ENCODE assay signal across 2 cellular contexts in genomic region chr2:231163011-231163410, GRCh38.
TF ChIP-seq lines count a peak whose summit lies in the region.

No MANE protein-coding gene starts in this region.

TF ChIP-seq in GM23338, 12 proteins besides CTCF, POLR2A, EP300 and RAD21:
- TF ChIP-seq ZNF114 (CRISPR knock-in tag; IDR thresholded peaks at IDR 0.05), result no peak

TF ChIP-seq in endothelial cell of umbilical vein, 7 proteins besides CTCF, POLR2A, EP300 and RAD21:
- TF ChIP-seq GATA2 (IDR thresholded peaks at IDR 0.05; ENCODE audit: insufficient read depth, insufficient read length, low read depth, low read length) (no peak), MYC (IDR thresholded peaks at IDR 0.05; ENCODE audit: low read depth, low read length) (no peak), JUN (IDR thresholded peaks at IDR 0.05; ENCODE audit: borderline replicate concordance, insufficient read depth, insufficient read length, low read depth) (no peak), EZH2 (IDR thresholded peaks at IDR 0.05; ENCODE audit: borderline replicate concordance, low read depth, low read length, severe bottlenecking) (no peak), FOS (IDR thresholded peaks at IDR 0.05; ENCODE audit: borderline replicate concordance, insufficient read depth, low read length) (no peak)
- TF ChIP-seq, protein P1, sequence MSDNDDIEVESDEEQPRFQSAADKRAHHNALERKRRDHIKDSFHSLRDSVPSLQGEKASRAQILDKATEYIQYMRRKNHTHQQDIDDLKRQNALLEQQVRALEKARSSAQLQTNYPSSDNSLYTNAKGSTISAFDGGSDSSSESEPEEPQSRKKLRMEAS (IDR thresholded peaks at IDR 0.05; ENCODE audit: insufficient read depth, insufficient read length), result no peak
